Comparison of ENCODE assay signal across 29 cellular contexts in genomic region chr4:93670434-93670833, GRCh38.
"Had no signal": no experiment of that assay in that cellular context is flagged by ENCODE, and none has a peak within 500 bp of the region (broad histone marks: within the 10 kb centered on the region; RNA-seq: fewer than 3 reads in every experiment).

No MANE protein-coding gene starts in this region.

- H3K4me1 Mint-ChIP-seq: immature natural killer cell; naive B cell; natural killer cell; nephron progenitor cell; stimulated activated memory B cell treated with anti-CD40 and anti-IgM and Interleukin-4, amounts not matched to agents 10 μg/mL and 1 μg/mL and 100 μg/mL, for 72 hours; stimulated activated naive CD8-positive, alpha-beta T cell treated with anti-CD3 and anti-CD28 coated beads, Interleukin-15, amount 100 ng/mL, for 72 hours had no signal

- H3K4me1 ChIP-seq: left lung, lower lobe of right lung, psoas muscle, right atrium auricular region, right lobe of liver, testis, thyroid gland, transverse colon, upper lobe of left lung, vagina had no signal

- H3K9me3 Mint-ChIP-seq: nephron progenitor cell; stimulated activated memory B cell treated with anti-CD40 and anti-IgM and Interleukin-4, amounts not matched to agents 10 μg/mL and 1 μg/mL and 100 μg/mL, for 72 hours had no signal

- H3K27me3 Mint-ChIP-seq: naive B cell; stimulated activated memory B cell treated with anti-CD40 and anti-IgM and Interleukin-4, amounts not matched to agents 10 μg/mL and 1 μg/mL and 100 μg/mL, for 72 hours; stimulated activated naive CD8-positive, alpha-beta T cell treated with anti-CD3 and anti-CD28 coated beads, Interleukin-15, amount 100 ng/mL, for 72 hours had no signal

- H3K9me3 ChIP-seq: left lung, lower lobe of right lung, ovary, psoas muscle, right atrium auricular region, right lobe of liver, testis, thyroid gland, transverse colon, upper lobe of left lung, vagina had no signal

- H3K4me3 Mint-ChIP-seq: immature natural killer cell; naive B cell; natural killer cell; nephron progenitor cell; stimulated activated memory B cell treated with anti-CD40 and anti-IgM and Interleukin-4, amounts not matched to agents 10 μg/mL and 1 μg/mL and 100 μg/mL, for 72 hours; stimulated activated naive CD8-positive, alpha-beta T cell treated with anti-CD3 and anti-CD28 coated beads, Interleukin-15, amount 100 ng/mL, for 72 hours had no signal

- ATAC-seq: left colon; left lung; lower lobe of right lung; natural killer cell; psoas muscle; right lobe of liver; stimulated activated memory B cell treated with anti-CD40 and anti-IgM and Interleukin-4, amounts not matched to agents 10 μg/mL and 1 μg/mL and 100 μg/mL, for 72 hours; stimulated activated naive CD8-positive, alpha-beta T cell treated with anti-CD3 and anti-CD28 coated beads, Interleukin-15, amount 100 ng/mL, for 72 hours had no signal

- H3K27ac ChIP-seq: left lung, lower lobe of right lung, ovary, psoas muscle, right atrium auricular region, right lobe of liver, testis, thyroid gland, transverse colon, upper lobe of left lung, vagina had no signal

- H3K4me2 ChIP-seq: smooth muscle cell had no signal

- DNase-seq: hypothalamus; immature natural killer cell; kidney; left colon; left lung; lower lobe of right lung; mammary epithelial cell; mesenchymal stem cell; naive B cell; natural killer cell; nephron progenitor cell; ovary; psoas muscle; right lobe of liver; stimulated activated CD4-positive, alpha-beta T cell treated with anti-CD3 and anti-CD28 coated beads, Interleukin-1b, Interleukin-23, amount 100 ng/mL, for 48 hours; stimulated activated CD4-positive, alpha-beta T cell treated with anti-CD3 and anti-CD28 coated beads, Interleukin-2, amount 100 ng/mL, for 48 hours; stimulated activated CD4-positive, alpha-beta T cell treated with anti-CD3 and anti-CD28 coated beads, Interleukin-4, amount 100 ng/mL, for 4 hours; stimulated activated CD8-positive, alpha-beta memory T cell treated with anti-CD3 and anti-CD28 coated beads, Interleukin-4, amount 100 ng/mL, for 48 hours; stimulated activated naive CD4-positive, alpha-beta T cell treated with Interleukin-2 at 50 U/mL for 16 hours; stimulated activated naive CD8-positive, alpha-beta T cell treated with anti-CD3 and anti-CD28 coated beads, Interleukin-15, amount 100 ng/mL, for 72 hours; substantia nigra; testis; thyroid gland; transverse colon; upper lobe of left lung had no signal

- H3K36me3 Mint-ChIP-seq: immature natural killer cell; naive B cell; stimulated activated memory B cell treated with anti-CD40 and anti-IgM and Interleukin-4, amounts not matched to agents 10 μg/mL and 1 μg/mL and 100 μg/mL, for 72 hours had no signal

- H3K27me3 ChIP-seq: left lung, ovary, right atrium auricular region, right lobe of liver, testis, thyroid gland, transverse colon, upper lobe of left lung, vagina had no signal

- H3K36me3 ChIP-seq: left lung, lower lobe of right lung, ovary, right atrium auricular region, right lobe of liver, thyroid gland, transverse colon, upper lobe of left lung, vagina had no signal

- H3K27ac Mint-ChIP-seq: immature natural killer cell; naive B cell; natural killer cell; nephron progenitor cell; stimulated activated memory B cell treated with anti-CD40 and anti-IgM and Interleukin-4, amounts not matched to agents 10 μg/mL and 1 μg/mL and 100 μg/mL, for 72 hours; stimulated activated naive CD8-positive, alpha-beta T cell treated with anti-CD3 and anti-CD28 coated beads, Interleukin-15, amount 100 ng/mL, for 72 hours had no signal

- H3K4me3 ChIP-seq: left lung, lower lobe of right lung, ovary, psoas muscle, right atrium auricular region, right lobe of liver, smooth muscle cell, testis, thyroid gland, transverse colon, upper lobe of left lung, vagina had no signal
